ENCODE assay signal across 39 cellular contexts in genomic region chr12:52400906-52401305, GRCh38. TPM values are rescaled to one million over a fixed set of nuclear protein-coding genes. Genes with fewer than 3 reads are reported as not detected.
"Had no signal": no experiment of that assay in that cellular context is flagged by ENCODE, and none has a peak within 500 bp of the region (broad histone marks: within the 10 kb centered on the region; RNA-seq: fewer than 3 reads in every experiment).

No MANE protein-coding gene starts in this region.

- H3K4me3 Mint-ChIP-seq: activated B cell treated with CpG ODN at 0.5 μM for 24 hours; activated CD4-positive, alpha-beta memory T cell treated with anti-CD3 and anti-CD28 coated beads for 36 hours; activated CD4-positive, alpha-beta T cell treated with anti-CD3 and anti-CD28 coated beads, Interleukin-2, amount 10 ng/mL, durations not matched to agents 24 days and 14 days; activated CD8-positive, alpha-beta T cell treated with anti-CD3 and anti-CD28 coated beads for 36 hours; activated naive CD4-positive, alpha-beta T cell treated with anti-CD3 and anti-CD28 coated beads for 36 hours; activated naive CD8-positive, alpha-beta T cell treated with anti-CD3 and anti-CD28 coated beads for 36 hours; activated T-cell treated with anti-CD3 and anti-CD28 coated beads, Interleukin-2, amount 50 U/mL, for 4 hours; activated T-cell treated with anti-CD3 and anti-CD28 coated beads, Interleukin-2, amount 50 U/mL, for 72 hours; activated T-helper 1 cell treated with anti-CD3 and anti-CD28 coated beads, Interleukin-12 subunit alpha, Interleukin-12 subunit beta, Interleukin-2, Interleukin-4 antibody, amounts not matched to agents 30 ng/mL and 10 ng/mL and 1 ng/mL, durations not matched to agents 14 hours and 24 hours and 36 hours; activated T-helper 17 cell treated with anti-CD3 and anti-CD28 coated beads, Interleukin-2, amount 50 U/mL, for 72 hours; T-helper 1 cell treated with Interleukin-12 subunit alpha and Interleukin-12 subunit beta and Interleukin-4 antibody, amounts not matched to agents 30 μg/mL and 1 μg/mL, for 36 hours; T-helper 2 cell treated with Interferon-gamma antibody and Interleukin-4, amounts not matched to agents 5 μg/mL and 100 μg/mL, for 36 hours had no signal

- H3K27me3 Mint-ChIP-seq: activated B cell treated with CpG ODN at 0.5 μM for 24 hours; activated CD4-positive, alpha-beta memory T cell treated with anti-CD3 and anti-CD28 coated beads for 36 hours; activated CD8-positive, alpha-beta T cell treated with anti-CD3 and anti-CD28 coated beads for 36 hours; activated naive CD8-positive, alpha-beta T cell treated with anti-CD3 and anti-CD28 coated beads for 36 hours had no signal

- H3K4me1 ChIP-seq: adrenal gland, body of pancreas had no signal

- H3K9me3 ChIP-seq: adrenal gland, body of pancreas, breast epithelium had no signal

- FAIRE-seq: astrocyte, TTC549 had no signal

- H3K36me3 Mint-ChIP-seq: activated CD4-positive, alpha-beta memory T cell treated with anti-CD3 and anti-CD28 coated beads for 36 hours; activated naive CD4-positive, alpha-beta T cell treated with anti-CD3 and anti-CD28 coated beads, Interleukin-2, amount 50 U/mL, for 72 hours; activated naive CD8-positive, alpha-beta T cell treated with anti-CD3 and anti-CD28 coated beads for 36 hours had no signal

- ATAC-seq: activated CD8-positive, alpha-beta T cell treated with anti-CD3 and anti-CD28 coated beads for 36 hours; activated naive CD4-positive, alpha-beta T cell treated with anti-CD3 and anti-CD28 coated beads, Interleukin-2, amount 50 U/mL, for 72 hours; activated T-cell treated with anti-CD3 and anti-CD28 coated beads, Interleukin-2, amount 50 U/mL, for 4 hours; activated T-cell treated with anti-CD3 and anti-CD28 coated beads, Interleukin-2, amount 50 U/mL, for 72 hours; activated T-helper 17 cell treated with anti-CD3 and anti-CD28 coated beads, Interleukin-2, amount 50 U/mL, for 72 hours; body of pancreas had no signal

- H3K27me3 ChIP-seq: adrenal gland, body of pancreas, brain microvascular endothelial cell had no signal

- H3K27ac ChIP-seq: adrenal gland, body of pancreas, brain microvascular endothelial cell, breast epithelium, VCaP had no signal

- H3K27ac Mint-ChIP-seq: activated B cell treated with CpG ODN at 0.5 μM for 24 hours; activated CD4-positive, alpha-beta memory T cell treated with anti-CD3 and anti-CD28 coated beads for 36 hours; activated CD4-positive, alpha-beta T cell treated with anti-CD3 and anti-CD28 coated beads, Interleukin-2, amount 10 ng/mL, durations not matched to agents 24 days and 14 days; activated CD8-positive, alpha-beta T cell treated with anti-CD3 and anti-CD28 coated beads for 36 hours; activated naive CD4-positive, alpha-beta T cell treated with anti-CD3 and anti-CD28 coated beads for 36 hours; activated naive CD4-positive, alpha-beta T cell treated with anti-CD3 and anti-CD28 coated beads, Interleukin-2, amount 50 U/mL, for 72 hours; activated naive CD8-positive, alpha-beta T cell treated with anti-CD3 and anti-CD28 coated beads for 36 hours; activated T-cell treated with anti-CD3 and anti-CD28 coated beads, Interleukin-2, amount 50 U/mL, for 72 hours; activated T-helper 1 cell treated with anti-CD3 and anti-CD28 coated beads, Interleukin-12 subunit alpha, Interleukin-12 subunit beta, Interleukin-2, Interleukin-4 antibody, amounts not matched to agents 30 ng/mL and 10 ng/mL and 1 ng/mL, durations not matched to agents 14 hours and 24 hours and 36 hours; activated T-helper 17 cell treated with anti-CD3 and anti-CD28 coated beads, Interleukin-2, amount 50 U/mL, for 72 hours; T-helper 1 cell treated with Interleukin-12 subunit alpha and Interleukin-12 subunit beta and Interleukin-4 antibody, amounts not matched to agents 30 μg/mL and 1 μg/mL, for 36 hours; T-helper 2 cell treated with Interferon-gamma antibody and Interleukin-4, amounts not matched to agents 5 μg/mL and 100 μg/mL, for 36 hours had no signal

- H3K9me3 Mint-ChIP-seq: activated B cell treated with CpG ODN at 0.5 μM for 24 hours; activated CD4-positive, alpha-beta memory T cell treated with anti-CD3 and anti-CD28 coated beads for 36 hours; activated CD4-positive, alpha-beta T cell treated with anti-CD3 and anti-CD28 coated beads, Interleukin-2, amount 10 ng/mL, durations not matched to agents 24 days and 14 days; activated CD8-positive, alpha-beta T cell treated with anti-CD3 and anti-CD28 coated beads for 36 hours; activated naive CD4-positive, alpha-beta T cell treated with anti-CD3 and anti-CD28 coated beads for 36 hours; activated naive CD4-positive, alpha-beta T cell treated with anti-CD3 and anti-CD28 coated beads, Interleukin-2, amount 50 U/mL, for 72 hours; activated naive CD8-positive, alpha-beta T cell treated with anti-CD3 and anti-CD28 coated beads for 36 hours; activated T-cell treated with anti-CD3 and anti-CD28 coated beads, Interleukin-2, amount 50 U/mL, for 4 hours; activated T-cell treated with anti-CD3 and anti-CD28 coated beads, Interleukin-2, amount 50 U/mL, for 72 hours; activated T-helper 1 cell treated with anti-CD3 and anti-CD28 coated beads, Interleukin-12 subunit alpha, Interleukin-12 subunit beta, Interleukin-2, Interleukin-4 antibody, amounts not matched to agents 30 ng/mL and 10 ng/mL and 1 ng/mL, durations not matched to agents 14 hours and 24 hours and 36 hours; activated T-helper 17 cell treated with anti-CD3 and anti-CD28 coated beads, Interleukin-2, amount 50 U/mL, for 72 hours; T-helper 1 cell treated with Interleukin-12 subunit alpha and Interleukin-12 subunit beta and Interleukin-4 antibody, amounts not matched to agents 30 μg/mL and 1 μg/mL, for 36 hours; T-helper 2 cell treated with Interferon-gamma antibody and Interleukin-4, amounts not matched to agents 5 μg/mL and 100 μg/mL, for 36 hours had no signal

- H3K4me3 ChIP-seq: adrenal gland, body of pancreas, breast epithelium had no signal

- H3K36me3 ChIP-seq: adrenal gland, brain microvascular endothelial cell, breast epithelium had no signal

- DNase-seq: activated B cell treated with CpG ODN at 0.5 μM for 24 hours; activated CD4-positive, alpha-beta memory T cell treated with anti-CD3 and anti-CD28 coated beads for 36 hours; activated CD4-positive, alpha-beta T cell treated with anti-CD3 and anti-CD28 coated beads for 4 hours; activated CD4-positive, alpha-beta T cell treated with anti-CD3 and anti-CD28 coated beads, Interleukin-2, amount 10 ng/mL, durations not matched to agents 24 days and 14 days; activated CD4-positive, alpha-beta T cell treated with anti-CD3 and anti-CD28 coated beads, Interleukin-2, amount 50 U/mL, for 1 hour; activated CD4-positive, alpha-beta T cell treated with anti-CD3 and anti-CD28 coated beads, Interleukin-2, amount 50 U/mL, for 4 hours; activated CD4-positive, CD25-positive, alpha-beta regulatory T cell treated with anti-CD3 and anti-CD28 coated beads, Interleukin-2, amount 50 U/mL, for 72 hours; activated CD8-positive, alpha-beta memory T cell treated with anti-CD3 and anti-CD28 coated beads, Interleukin-2, amount 50 U/mL, for 4 hours; activated CD8-positive, alpha-beta T cell treated with anti-CD3 and anti-CD28 coated beads for 36 hours; activated effector memory CD4-positive, alpha-beta T cell treated with anti-CD3 and anti-CD28 coated beads, Interleukin-2, amount 50 U/mL, for 16 hours; activated gamma-delta T cell treated with Interleukin-2 at 50 U/mL for 16 hours; activated naive CD4-positive, alpha-beta T cell; activated naive CD4-positive, alpha-beta T cell treated with anti-CD3 and anti-CD28 coated beads for 36 hours; activated naive CD4-positive, alpha-beta T cell treated with anti-CD3 and anti-CD28 coated beads, Interleukin-2, amount 50 U/mL, for 16 hours; activated naive CD8-positive, alpha-beta T cell treated with anti-CD3 and anti-CD28 coated beads for 36 hours; activated T-cell treated with anti-CD3 and anti-CD28 coated beads for 4 hours; activated T-cell treated with anti-CD3 and anti-CD28 coated beads, Interleukin-2, amount 50 U/mL, for 1 hour; activated T-cell treated with anti-CD3 and anti-CD28 coated beads, Interleukin-2, amount 50 U/mL, for 4 hours; activated T-cell treated with anti-CD3 and anti-CD28 coated beads, Interleukin-2, amount 50 U/mL, for 72 hours; adrenal gland; amniotic stem cell; body of pancreas; brain microvascular endothelial cell; central memory CD4-positive, alpha-beta T cell; T-helper 1 cell; T-helper 2 cell; T-helper 9 cell had no signal

- H3K4me1 Mint-ChIP-seq: activated B cell treated with CpG ODN at 0.5 μM for 24 hours; activated CD4-positive, alpha-beta T cell treated with anti-CD3 and anti-CD28 coated beads, Interleukin-2, amount 10 ng/mL, durations not matched to agents 24 days and 14 days; activated naive CD8-positive, alpha-beta T cell treated with anti-CD3 and anti-CD28 coated beads for 36 hours; activated T-helper 17 cell treated with anti-CD3 and anti-CD28 coated beads, Interleukin-2, amount 50 U/mL, for 72 hours had no signal

RNA-seq across cellular contexts. Expression of gene KRT82, which starts 5.2 kb away (rescaled TPM):
- total RNA-seq: activated B cell treated with CpG ODN at 0.5 μM for 24 hours; activated CD4-positive, alpha-beta memory T cell treated with anti-CD3 and anti-CD28 coated beads for 36 hours; activated CD4-positive, alpha-beta T cell treated with anti-CD3 and anti-CD28 coated beads, Interleukin-2, amount 10 ng/mL, durations not matched to agents 24 days and 14 days; activated CD8-positive, alpha-beta memory T cell treated with anti-CD3 and anti-CD28 coated beads for 36 hours; activated CD8-positive, alpha-beta T cell treated with anti-CD3 and anti-CD28 coated beads for 36 hours; activated naive CD4-positive, alpha-beta T cell treated with anti-CD3 and anti-CD28 coated beads for 36 hours; activated naive CD4-positive, alpha-beta T cell treated with anti-CD3 and anti-CD28 coated beads, Interleukin-2, amount 50 U/mL, for 72 hours; activated naive CD8-positive, alpha-beta T cell treated with anti-CD3 and anti-CD28 coated beads for 36 hours; activated T-cell treated with anti-CD3 and anti-CD28 coated beads, Interleukin-2, amount 50 U/mL, for 4 hours; activated T-cell treated with anti-CD3 and anti-CD28 coated beads, Interleukin-2, amount 50 U/mL, for 72 hours; activated T-helper 1 cell treated with anti-CD3 and anti-CD28 coated beads, Interleukin-12 subunit alpha, Interleukin-12 subunit beta, Interleukin-2, Interleukin-4 antibody, amounts not matched to agents 30 ng/mL and 10 ng/mL and 1 ng/mL, durations not matched to agents 14 hours and 24 hours and 36 hours; activated T-helper 17 cell treated with anti-CD3 and anti-CD28 coated beads, Interleukin-2, amount 50 U/mL, for 72 hours; adrenal gland; aorta; astrocyte; body of pancreas; breast epithelium; cardiac septum had no signal
- polyA plus RNA-seq: adrenal gland, aorta had no signal

RNA-seq across cellular contexts. Expression of gene KRT84, which starts 15.5 kb away (rescaled TPM):
- total RNA-seq: activated B cell treated with CpG ODN at 0.5 μM for 24 hours; activated CD4-positive, alpha-beta memory T cell treated with anti-CD3 and anti-CD28 coated beads for 36 hours; activated CD4-positive, alpha-beta T cell treated with anti-CD3 and anti-CD28 coated beads, Interleukin-2, amount 10 ng/mL, durations not matched to agents 24 days and 14 days; activated CD8-positive, alpha-beta memory T cell treated with anti-CD3 and anti-CD28 coated beads for 36 hours; activated CD8-positive, alpha-beta T cell treated with anti-CD3 and anti-CD28 coated beads for 36 hours; activated naive CD4-positive, alpha-beta T cell treated with anti-CD3 and anti-CD28 coated beads for 36 hours; activated naive CD4-positive, alpha-beta T cell treated with anti-CD3 and anti-CD28 coated beads, Interleukin-2, amount 50 U/mL, for 72 hours; activated naive CD8-positive, alpha-beta T cell treated with anti-CD3 and anti-CD28 coated beads for 36 hours; activated T-cell treated with anti-CD3 and anti-CD28 coated beads, Interleukin-2, amount 50 U/mL, for 4 hours; activated T-cell treated with anti-CD3 and anti-CD28 coated beads, Interleukin-2, amount 50 U/mL, for 72 hours; activated T-helper 1 cell treated with anti-CD3 and anti-CD28 coated beads, Interleukin-12 subunit alpha, Interleukin-12 subunit beta, Interleukin-2, Interleukin-4 antibody, amounts not matched to agents 30 ng/mL and 10 ng/mL and 1 ng/mL, durations not matched to agents 14 hours and 24 hours and 36 hours; activated T-helper 17 cell treated with anti-CD3 and anti-CD28 coated beads, Interleukin-2, amount 50 U/mL, for 72 hours; adrenal gland; aorta; astrocyte; body of pancreas; breast epithelium; cardiac septum had no signal
- polyA plus RNA-seq: adrenal gland, aorta had no signal

RNA-seq across cellular contexts. Expression of gene KRT75, which starts 33.3 kb away (rescaled TPM):
- total RNA-seq: activated B cell treated with CpG ODN at 0.5 μM for 24 hours; activated CD4-positive, alpha-beta memory T cell treated with anti-CD3 and anti-CD28 coated beads for 36 hours; activated CD4-positive, alpha-beta T cell treated with anti-CD3 and anti-CD28 coated beads, Interleukin-2, amount 10 ng/mL, durations not matched to agents 24 days and 14 days; activated CD8-positive, alpha-beta memory T cell treated with anti-CD3 and anti-CD28 coated beads for 36 hours; activated CD8-positive, alpha-beta T cell treated with anti-CD3 and anti-CD28 coated beads for 36 hours; activated naive CD4-positive, alpha-beta T cell treated with anti-CD3 and anti-CD28 coated beads for 36 hours; activated naive CD4-positive, alpha-beta T cell treated with anti-CD3 and anti-CD28 coated beads, Interleukin-2, amount 50 U/mL, for 72 hours; activated naive CD8-positive, alpha-beta T cell treated with anti-CD3 and anti-CD28 coated beads for 36 hours; activated T-cell treated with anti-CD3 and anti-CD28 coated beads, Interleukin-2, amount 50 U/mL, for 4 hours; activated T-cell treated with anti-CD3 and anti-CD28 coated beads, Interleukin-2, amount 50 U/mL, for 72 hours; activated T-helper 1 cell treated with anti-CD3 and anti-CD28 coated beads, Interleukin-12 subunit alpha, Interleukin-12 subunit beta, Interleukin-2, Interleukin-4 antibody, amounts not matched to agents 30 ng/mL and 10 ng/mL and 1 ng/mL, durations not matched to agents 14 hours and 24 hours and 36 hours; activated T-helper 17 cell treated with anti-CD3 and anti-CD28 coated beads, Interleukin-2, amount 50 U/mL, for 72 hours; adrenal gland; aorta; astrocyte; body of pancreas; breast epithelium; cardiac septum had no signal
- polyA plus RNA-seq: adrenal gland, aorta had no signal

RNA-seq across cellular contexts. Expression of gene KRT85, which starts 33.6 kb away (rescaled TPM):
- total RNA-seq: activated B cell treated with CpG ODN at 0.5 μM for 24 hours; activated CD4-positive, alpha-beta memory T cell treated with anti-CD3 and anti-CD28 coated beads for 36 hours; activated CD4-positive, alpha-beta T cell treated with anti-CD3 and anti-CD28 coated beads, Interleukin-2, amount 10 ng/mL, durations not matched to agents 24 days and 14 days; activated CD8-positive, alpha-beta memory T cell treated with anti-CD3 and anti-CD28 coated beads for 36 hours; activated CD8-positive, alpha-beta T cell treated with anti-CD3 and anti-CD28 coated beads for 36 hours; activated naive CD4-positive, alpha-beta T cell treated with anti-CD3 and anti-CD28 coated beads for 36 hours; activated naive CD4-positive, alpha-beta T cell treated with anti-CD3 and anti-CD28 coated beads, Interleukin-2, amount 50 U/mL, for 72 hours; activated naive CD8-positive, alpha-beta T cell treated with anti-CD3 and anti-CD28 coated beads for 36 hours; activated T-cell treated with anti-CD3 and anti-CD28 coated beads, Interleukin-2, amount 50 U/mL, for 4 hours; activated T-cell treated with anti-CD3 and anti-CD28 coated beads, Interleukin-2, amount 50 U/mL, for 72 hours; activated T-helper 1 cell treated with anti-CD3 and anti-CD28 coated beads, Interleukin-12 subunit alpha, Interleukin-12 subunit beta, Interleukin-2, Interleukin-4 antibody, amounts not matched to agents 30 ng/mL and 10 ng/mL and 1 ng/mL, durations not matched to agents 14 hours and 24 hours and 36 hours; activated T-helper 17 cell treated with anti-CD3 and anti-CD28 coated beads, Interleukin-2, amount 50 U/mL, for 72 hours; adrenal gland; aorta; astrocyte; body of pancreas; breast epithelium; cardiac septum had no signal
- polyA plus RNA-seq: adrenal gland, aorta had no signal

RNA-seq across cellular contexts. Expression of gene KRT6B, which starts 51.0 kb away (rescaled TPM):
- total RNA-seq: activated B cell treated with CpG ODN at 0.5 μM for 24 hours; activated CD4-positive, alpha-beta memory T cell treated with anti-CD3 and anti-CD28 coated beads for 36 hours; activated CD4-positive, alpha-beta T cell treated with anti-CD3 and anti-CD28 coated beads, Interleukin-2, amount 10 ng/mL, durations not matched to agents 24 days and 14 days; activated CD8-positive, alpha-beta memory T cell treated with anti-CD3 and anti-CD28 coated beads for 36 hours; activated CD8-positive, alpha-beta T cell treated with anti-CD3 and anti-CD28 coated beads for 36 hours; activated naive CD4-positive, alpha-beta T cell treated with anti-CD3 and anti-CD28 coated beads for 36 hours; activated naive CD4-positive, alpha-beta T cell treated with anti-CD3 and anti-CD28 coated beads, Interleukin-2, amount 50 U/mL, for 72 hours; activated naive CD8-positive, alpha-beta T cell treated with anti-CD3 and anti-CD28 coated beads for 36 hours; activated T-cell treated with anti-CD3 and anti-CD28 coated beads, Interleukin-2, amount 50 U/mL, for 4 hours; activated T-cell treated with anti-CD3 and anti-CD28 coated beads, Interleukin-2, amount 50 U/mL, for 72 hours; activated T-helper 1 cell treated with anti-CD3 and anti-CD28 coated beads, Interleukin-12 subunit alpha, Interleukin-12 subunit beta, Interleukin-2, Interleukin-4 antibody, amounts not matched to agents 30 ng/mL and 10 ng/mL and 1 ng/mL, durations not matched to agents 14 hours and 24 hours and 36 hours; activated T-helper 17 cell treated with anti-CD3 and anti-CD28 coated beads, Interleukin-2, amount 50 U/mL, for 72 hours; aorta; astrocyte; body of pancreas; cardiac septum had no signal
